19 cellular contexts compared by ENCODE assay signal in the genomic region with DNA sequence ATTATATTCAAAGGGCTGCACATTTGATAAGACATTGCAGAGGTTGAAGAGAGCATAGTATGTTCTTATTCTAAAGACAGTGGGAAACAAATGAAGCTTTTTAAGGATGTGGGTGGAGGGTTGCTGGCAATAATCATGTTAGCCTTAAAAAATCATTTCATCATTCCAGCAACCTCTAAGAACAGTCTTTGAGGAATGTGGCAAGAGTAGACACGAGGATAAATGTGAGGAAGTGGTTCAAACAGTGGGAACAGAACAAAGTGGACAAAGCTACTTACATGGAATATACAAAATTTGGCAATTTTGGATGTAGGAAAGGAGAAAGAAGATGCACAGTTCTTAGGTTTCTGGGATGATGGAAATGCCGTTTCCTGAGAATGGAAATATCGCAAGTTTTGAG.
"Had no signal": no experiment of that assay in that cellular context is flagged by ENCODE, and none has a peak within 500 bp of the region (broad histone marks: within the 10 kb centered on the region; RNA-seq: fewer than 3 reads in every experiment).

No MANE protein-coding gene starts in this region.

- H3K27me3 Mint-ChIP-seq: IgD-negative memory B cell had no signal

- H3K27ac Mint-ChIP-seq: IgD-negative memory B cell had no signal

- H3K4me3 Mint-ChIP-seq: IgD-negative memory B cell had no signal

- DNase-seq: Kasumi-1, MM.1S, NCI-H1092 treated with DMSO at 0.1 percent for 48 hours, NCI-H1436, NCI-H187, NCI-H2029, NCI-H2081 treated with DMSO at 0.1 percent for 48 hours, NCI-H2171, NCI-H226, NCI-H446, NCI-H510A, NCI-H524 treated with DMSO at 0.1 percent for 48 hours, NCI-H69, NCI-H774, RPMI8226, SHP77 had no signal

- H3K4me3 ChIP-seq: K562 had no signal

- H3K9me3 Mint-ChIP-seq: IgD-negative memory B cell had no signal

- ATAC-seq: K562, SK-N-SH treated with all-trans-retinoic acid at 6 μM for 48 hours had no signal
